Comparison of ENCODE assay signal across 17 cellular contexts in the genomic region with DNA sequence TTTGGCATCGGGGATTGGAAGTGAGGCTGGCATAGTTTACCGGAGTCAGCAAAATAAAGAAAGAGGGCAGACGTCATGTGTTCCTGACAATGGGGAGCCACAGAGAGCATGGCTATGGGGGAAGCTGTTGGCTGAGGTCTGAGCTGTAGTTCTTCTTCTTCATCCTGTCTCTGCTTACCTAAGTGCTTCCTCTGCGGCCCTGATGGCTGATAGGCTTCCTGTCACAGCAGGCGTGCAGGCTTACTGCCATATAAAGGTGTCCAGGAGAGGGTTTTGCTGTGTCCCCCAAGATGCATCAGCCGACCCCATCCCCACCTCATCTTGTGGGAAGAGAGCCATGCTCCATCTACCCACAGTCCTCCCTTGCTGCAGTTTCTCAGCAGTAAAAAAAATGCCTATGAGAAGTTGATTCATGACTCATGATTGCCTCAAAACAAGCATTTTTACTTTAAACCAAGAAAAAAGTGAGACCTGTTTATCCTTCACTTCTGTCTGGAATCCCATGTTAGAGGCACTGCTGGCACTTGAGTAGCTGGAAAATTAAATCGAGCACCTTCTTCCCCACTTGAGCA.
DNase-seq lines count a peak whose midpoint lies in the region; ATAC-seq and TF ChIP-seq lines count a peak whose summit lies in the region.
"Had no signal": no experiment of that assay in that cellular context is flagged by ENCODE, and none has a peak within 500 bp of the region (broad histone marks: within the 10 kb centered on the region; RNA-seq: fewer than 3 reads in every experiment).

No MANE protein-coding gene starts in this region.

- H2AFZ ChIP-seq in IMR-90 (replicated peaks; ENCODE audit: low read length, poor library complexity), result no peak overlapping the region

- no peak overlapping the region for H3K4ac ChIP-seq in IMR-90 (ENCODE audit: low read depth, low read length)

- H4K5ac ChIP-seq in IMR-90 (ENCODE audit: low read depth, low read length), result no peak overlapping the region

- no peak for TF ChIP-seq RAD21 in IMR-90 (IDR thresholded peaks at IDR 0.05; ENCODE audit: low read length)

- H3K4me2 ChIP-seq in IMR-90 (ENCODE audit: low read depth, low read length), result no peak overlapping the region

- no peaks in the 10 kb centered on the region for H3K9me3 Mint-ChIP-seq in activated T-helper 2 cell treated with anti-CD3 and anti-CD28 coated beads, Interferon-gamma antibody, Interleukin-2, Interleukin-4, amounts not matched to agents 10 μg/mL and 5 μg/mL and 100 μg/mL, durations not matched to agents 14 hours and 24 hours and 36 hours
- H3K9me3 Mint-ChIP-seq: CD4-positive, alpha-beta T cell had no signal

- no peak overlapping the region for H3K9ac ChIP-seq in IMR-90 (ENCODE audit: low read depth, low read length)
- H3K9ac ChIP-seq in adipocyte (ENCODE audit: low read length), result no peak overlapping the region

- dilution Hi-C loops in IMR-90 (cut with HindIII; ENCODE audit: low sequenced_read_pairs, unreplicated experiment), result no loop called here

- no peaks in the 10 kb centered on the region for H3K4me1 Mint-ChIP-seq in activated T-helper 2 cell treated with anti-CD3 and anti-CD28 coated beads, Interferon-gamma antibody, Interleukin-2, Interleukin-4, amounts not matched to agents 10 μg/mL and 5 μg/mL and 100 μg/mL, durations not matched to agents 14 hours and 24 hours and 36 hours (ENCODE audit: low read depth)

- intact Hi-C loops in IMR-90 (cut with micrococcal nuclease) (no loop called here), left ventricle myocardium inferior (cut with micrococcal nuclease) (no loop called here)
- intact Hi-C loops in activated T-helper 2 cell treated with anti-CD3 and anti-CD28 coated beads, Interferon-gamma antibody, Interleukin-2, Interleukin-4, amounts not matched to agents 10 μg/mL and 5 μg/mL and 100 μg/mL, durations not matched to agents 14 hours and 24 hours and 36 hours (cut with micrococcal nuclease), result no loop called here

- H3K79me1 ChIP-seq in IMR-90 (ENCODE audit: low read depth in 1 of 2, low read length in 2 of 2), result no peaks in the 10 kb centered on the region

- H3K4me1 ChIP-seq in IMR-90 (ENCODE audit: control insufficient read depth, insufficient read depth, low read length), result peaks cover 7% of the 10 kb centered on the region; the same call in 1 of the 2 replicates
- H3K4me1 ChIP-seq in adipocyte (ENCODE audit: control insufficient read depth, insufficient read depth, low read length), result no peaks in the 10 kb centered on the region
- H3K4me1 ChIP-seq in left ventricle myocardium inferior, result no peaks in the 10 kb centered on the region
- H3K4me1 ChIP-seq: BE2C had no signal

- no peak overlapping the region for H2BK120ac ChIP-seq in IMR-90 (ENCODE audit: low read depth, low read length)

- no peak overlapping the region for H3K4me3 Mint-ChIP-seq in activated T-helper 2 cell treated with anti-CD3 and anti-CD28 coated beads, Interferon-gamma antibody, Interleukin-2, Interleukin-4, amounts not matched to agents 10 μg/mL and 5 μg/mL and 100 μg/mL, durations not matched to agents 14 hours and 24 hours and 36 hours (ENCODE audit: low read depth)
- H3K4me3 Mint-ChIP-seq: CD4-positive, alpha-beta T cell had no signal

- DNase-seq in IMR-90 (peak; percentile 43), adipocyte (ENCODE audit: low read depth) (peak; percentile 21), iris pigment epithelial cell (ENCODE audit: low read depth) (peak; percentile 30), superior temporal gyrus (ENCODE audit: extremely low spot score) (peak; percentile 13), NCI-H82 treated with DMSO at 0.1 percent for 48 hours (lab: John Stamatoyannopoulos, UW; ENCODE audit: unreplicated experiment) (no peak), left ventricle myocardium inferior (no peak)
- DNase-seq in activated T-helper 2 cell treated with anti-CD3 and anti-CD28 coated beads, Interferon-gamma antibody, Interleukin-2, Interleukin-4, amounts not matched to agents 10 μg/mL and 5 μg/mL and 100 μg/mL, durations not matched to agents 14 hours and 24 hours and 36 hours (ENCODE audit: low spot score), result no peak
- DNase-seq: BE2C; CD4-positive, alpha-beta T cell; HCEC 1CT; NCI-H1436; NCI-H2029; NCI-H2171; NCI-H446; NCI-H748 treated with DMSO at 0.1 percent for 48 hours; RPMI8226 had no signal

- peak; percentile 82 for ATAC-seq in IMR-90 (ENCODE audit: low read depth)
- ATAC-seq: K562 had no signal

- no peak overlapping the region for H3K27ac Mint-ChIP-seq in activated T-helper 2 cell treated with anti-CD3 and anti-CD28 coated beads, Interferon-gamma antibody, Interleukin-2, Interleukin-4, amounts not matched to agents 10 μg/mL and 5 μg/mL and 100 μg/mL, durations not matched to agents 14 hours and 24 hours and 36 hours
- H3K27ac Mint-ChIP-seq: CD4-positive, alpha-beta T cell had no signal

- no peak overlapping the region for H4K8ac ChIP-seq in IMR-90 (ENCODE audit: low read depth in 2 of 2, low read length in 2 of 2)

- H3K27ac ChIP-seq in IMR-90 (ENCODE audit: insufficient read depth, low read length) (no peak overlapping the region), left ventricle myocardium inferior (replicated peaks) (no peak overlapping the region)

- in situ Hi-C loops in IMR-90 (cut with MboI; ENCODE audit: low sequenced_read_pairs), result no loop called here

- POLR2A ChIA-PET in IMR-90 (lab: Charles Lee; ENCODE audit: unreplicated experiment), result no interaction called here

- TF ChIP-seq POLR2A in IMR-90 (IDR thresholded peaks at IDR 0.05; ENCODE audit: low read depth, low read length), result no peak

- no peak overlapping the region for H3K23ac ChIP-seq in IMR-90 (ENCODE audit: low read depth, low read length)

- H2BK20ac ChIP-seq in IMR-90 (ENCODE audit: low read depth, low read length), result no peak overlapping the region

- peaks cover 2% of the 10 kb centered on the region; the same call in 1 of the 2 replicates for H3K9me1 ChIP-seq in IMR-90 (ENCODE audit: insufficient read depth, low read length)

- no peak overlapping the region for H2AK5ac ChIP-seq in IMR-90 (ENCODE audit: low read depth, low read length)

- H3K36me3 ChIP-seq in IMR-90 (ENCODE audit: control insufficient read depth, insufficient read depth, low read length), result peaks cover 5% of the 10 kb centered on the region
- no peaks in the 10 kb centered on the region for H3K36me3 ChIP-seq in adipocyte (ENCODE audit: control insufficient read depth, insufficient read depth, low read length, severe bottlenecking)
- no peaks in the 10 kb centered on the region for H3K36me3 ChIP-seq in left ventricle myocardium inferior
- H3K36me3 ChIP-seq: BE2C had no signal

- H3K56ac ChIP-seq in IMR-90 (ENCODE audit: extremely low read depth, insufficient read depth, low read length), result no peak overlapping the region

- WGBS in IMR-90 (ENCODE audit: extremely low coverage in 2 of 2, insufficient read length in 1 of 2), 2 experiments, result 93% methylated on average over 3 of the region's 7 CpGs; no CpG with 5 or more reads in 1 of the 2 experiments

- no peak overlapping the region for H3K4me3 ChIP-seq in IMR-90 (ENCODE audit: insufficient read depth, low read depth, low read length)
- H3K4me3 ChIP-seq in adipocyte (ENCODE audit: low read length), result no peak overlapping the region
- H3K4me3 ChIP-seq in left ventricle myocardium inferior, result no peak overlapping the region
- H3K4me3 ChIP-seq: K562 had no signal

- H3K27me3 ChIP-seq in IMR-90 (ENCODE audit: control insufficient read depth, insufficient read depth, low read length), result no peaks in the 10 kb centered on the region
- no peaks in the 10 kb centered on the region for H3K27me3 ChIP-seq in adipocyte (replicated peaks; ENCODE audit: control insufficient read depth, insufficient read depth, low read length)
- H3K27me3 ChIP-seq in left ventricle myocardium inferior (ENCODE audit: low read depth), result peaks cover 16% of the 10 kb centered on the region
- H3K27me3 ChIP-seq: BE2C had no signal

- TF ChIP-seq CTCF in IMR-90 (conservative IDR thresholded peaks at IDR 0.05; ENCODE audit: low read depth, low read length), result no peak
- no peak for TF ChIP-seq CTCF in left ventricle myocardium inferior (IDR thresholded peaks at IDR 0.05; ENCODE audit: borderline replicate concordance)

- no peak overlapping the region for H4K91ac ChIP-seq in IMR-90 (ENCODE audit: insufficient read depth, low read depth, low read length)

- no peaks in the 10 kb centered on the region for H3K36me3 Mint-ChIP-seq in activated T-helper 2 cell treated with anti-CD3 and anti-CD28 coated beads, Interferon-gamma antibody, Interleukin-2, Interleukin-4, amounts not matched to agents 10 μg/mL and 5 μg/mL and 100 μg/mL, durations not matched to agents 14 hours and 24 hours and 36 hours (ENCODE audit: low read depth)

- no peaks in the 10 kb centered on the region for H3K9me3 ChIP-seq in IMR-90 (ENCODE audit: control insufficient read depth, insufficient read depth, low read length)
- H3K9me3 ChIP-seq in adipocyte (ENCODE audit: control insufficient read depth, low read length), result no peaks in the 10 kb centered on the region
- no peaks in the 10 kb centered on the region for H3K9me3 ChIP-seq in left ventricle myocardium inferior (replicated peaks)
- H3K9me3 ChIP-seq: BE2C had no signal

- H3K18ac ChIP-seq in IMR-90 (ENCODE audit: low read depth, low read length), result no peak overlapping the region

- H2AK9ac ChIP-seq in IMR-90 (replicated peaks; ENCODE audit: low read depth, low read length, poor library complexity), result no peak overlapping the region

- H3K14ac ChIP-seq in IMR-90 (replicated peaks; ENCODE audit: low read depth, low read length), result no peak overlapping the region

- no peak overlapping the region for H2BK15ac ChIP-seq in IMR-90 (ENCODE audit: low read depth, low read length)

- no peaks in the 10 kb centered on the region for H3K27me3 Mint-ChIP-seq in activated T-helper 2 cell treated with anti-CD3 and anti-CD28 coated beads, Interferon-gamma antibody, Interleukin-2, Interleukin-4, amounts not matched to agents 10 μg/mL and 5 μg/mL and 100 μg/mL, durations not matched to agents 14 hours and 24 hours and 36 hours (ENCODE audit: low read depth)
- H3K27me3 Mint-ChIP-seq: CD4-positive, alpha-beta T cell had no signal

- CTCF ChIA-PET in IMR-90 (lab: Yijun Ruan, JAX), result no interaction called here

- H2BK5ac ChIP-seq in IMR-90 (ENCODE audit: low read depth, low read length, poor library complexity, severe bottlenecking), result no peak overlapping the region

- BruUV-seq in IMR-90 (replicated peaks; lab: Mats Ljungman, UMichigan), result no TSS peak

- H4K20me1 ChIP-seq in IMR-90 (ENCODE audit: insufficient read depth, low read length), result no peaks in the 10 kb centered on the region

TF ChIP-seq in IMR-90, 13 proteins besides CTCF, POLR2A, EP300 and RAD21 (continues in another document):
- TF ChIP-seq FOS (IDR thresholded peaks at IDR 0.05; ENCODE audit: low read depth, low read length) (no peak), RCOR1 (IDR thresholded peaks at IDR 0.05; ENCODE audit: insufficient replicate concordance, low read length) (no peak), SMC3 (IDR thresholded peaks at IDR 0.05; ENCODE audit: low read depth, low read length) (no peak), BHLHE40 (IDR thresholded peaks at IDR 0.05; ENCODE audit: low read depth, low read length) (no peak), MAFK (IDR thresholded peaks at IDR 0.05; ENCODE audit: low read depth, low read length) (no peak)

Comparison
In these comparisons a context has a peak if more than half of its experiments do, and no peak if none do; other contexts are left out.
1. DNase-seq: peak in IMR-90 (single experiment), adipocyte (single experiment), iris pigment epithelial cell (single experiment) and superior temporal gyrus (single experiment); none in NCI-H82 treated with DMSO at 0.1 percent for 48 hours (single experiment), activated T-helper 2 cell treated with anti-CD3 and anti-CD28 coated beads, Interferon-gamma antibody, Interleukin-2, Interleukin-4, amounts not matched to agents 10 μg/mL and 5 μg/mL and 100 μg/mL, durations not matched to agents 14 hours and 24 hours and 36 hours (single experiment) and left ventricle myocardium inferior (single experiment).